17 cellular contexts compared by ENCODE assay signal in genomic region chr4:73172166-73172565, GRCh38.
DNase-seq lines count a peak whose midpoint lies in the region; ATAC-seq and TF ChIP-seq lines count a peak whose summit lies in the region.
"Had no signal": no experiment of that assay in that cellular context is flagged by ENCODE, and none has a peak within 500 bp of the region (broad histone marks: within the 10 kb centered on the region; RNA-seq: fewer than 3 reads in every experiment).

No MANE protein-coding gene starts in this region.

- peaks cover 43% of the 10 kb centered on the region for H3K4me1 Mint-ChIP-seq in activated T-cell treated with anti-CD3 and anti-CD28 coated beads, Interleukin-2, amount 50 U/mL, for 24 hours (ENCODE audit: low read depth)
- peaks cover 17% of the 10 kb centered on the region for H3K4me1 Mint-ChIP-seq in GM23338

- H3K9me2 ChIP-seq in GM23338 (ENCODE audit: insufficient read depth) = no peaks in the 10 kb centered on the region

- H3K4me3 ChIP-seq in GM23338 = no peak overlapping the region
- H3K4me3 ChIP-seq in cardiac fibroblast (replicated peaks in 1 of 2; ENCODE audit: low read depth in 2 of 2, low read length in 2 of 2) = no peak overlapping the region
- no peak overlapping the region for H3K4me3 ChIP-seq in fibroblast of villous mesenchyme (ENCODE audit: low read depth, low read length)
- H3K4me3 ChIP-seq: GM23248 had no signal

- H3K27me3 ChIP-seq in GM23338 (ENCODE audit: insufficient read depth) = no peaks in the 10 kb centered on the region

- H3K4me3 Mint-ChIP-seq in activated T-cell treated with anti-CD3 and anti-CD28 coated beads, Interleukin-2, amount 50 U/mL, for 24 hours = no peak overlapping the region
- H3K4me3 Mint-ChIP-seq in GM23338 = no peak overlapping the region

- no peaks in the 10 kb centered on the region for H3K4me1 ChIP-seq in GM23338 (ENCODE audit: insufficient read depth)

- no peak for DNase-seq in activated T-cell treated with anti-CD3 and anti-CD28 coated beads, Interleukin-2, amount 50 U/mL, for 24 hours
- DNase-seq in activated T-cell treated with anti-CD3 and anti-CD28 coated beads, Interleukin-2, amount 50 U/mL, for 48 hours = no peak
- DNase-seq in GM23338 (ENCODE audit: low spot score) (no peak), cardiac fibroblast (ENCODE audit: low read depth in 2 of 2) (peak; percentile 20 to 58), fibroblast of villous mesenchyme (ENCODE audit: low read depth) (peak; percentile 54), middle frontal gyrus (ENCODE audit: extremely low spot score, low spot score) (no peak), EL (no peak)
- DNase-seq: DMS79, GDM1, GM23248, MV-4-11, NCI-H1436, NCI-H2029 treated with DMSO at 0.1 percent for 48 hours, NCI-H510A treated with DMSO at 0.1 percent for 48 hours, SIG-M5 had no signal

- H3K36me3 Mint-ChIP-seq in activated T-cell treated with anti-CD3 and anti-CD28 coated beads, Interleukin-2, amount 50 U/mL, for 24 hours (ENCODE audit: low read depth) = peaks cover 100% of the 10 kb centered on the region
- peaks cover 78% of the 10 kb centered on the region for H3K36me3 Mint-ChIP-seq in GM23338 (ENCODE audit: low read depth)

- peak overlapping the region; percentile 10 for H3K27ac Mint-ChIP-seq in activated T-cell treated with anti-CD3 and anti-CD28 coated beads, Interleukin-2, amount 50 U/mL, for 24 hours
- peak overlapping the region; percentile 28; the same call in 1 of the 2 replicates for H3K27ac Mint-ChIP-seq in GM23338

- H3K9me3 Mint-ChIP-seq in activated T-cell treated with anti-CD3 and anti-CD28 coated beads, Interleukin-2, amount 50 U/mL, for 24 hours = peaks cover 34% of the 10 kb centered on the region
- H3K9me3 Mint-ChIP-seq in GM23338 = no peaks in the 10 kb centered on the region

- H2AFZ ChIP-seq in GM23338 = no peak overlapping the region
- H2AFZ ChIP-seq: GM23248 had no signal

- TF ChIP-seq CTCF in GM23338 (conservative IDR thresholded peaks at IDR 0.05; ENCODE audit: low read depth in 2 of 2) (no peak), cardiac fibroblast (IDR thresholded peaks at IDR 0.05; ENCODE audit: low read depth, low read length) (no peak), fibroblast of villous mesenchyme (IDR thresholded peaks at IDR 0.05; ENCODE audit: insufficient read depth, low read depth, low read length) (no peak)

- H4K20me1 ChIP-seq in GM23338 (replicated peaks; ENCODE audit: insufficient read depth) = peaks cover 21% of the 10 kb centered on the region; the same call in 1 of the 2 replicates

- H3K79me2 ChIP-seq in GM23338 (replicated peaks; ENCODE audit: insufficient read depth) = peaks cover 86% of the 10 kb centered on the region

- H3F3A ChIP-seq in GM23338 (replicated peaks; ENCODE audit: low read depth) = no peaks in the 10 kb centered on the region

- no peak overlapping the region for H3K4me2 ChIP-seq in GM23338

- no peaks in the 10 kb centered on the region for H3K27me3 Mint-ChIP-seq in activated T-cell treated with anti-CD3 and anti-CD28 coated beads, Interleukin-2, amount 50 U/mL, for 24 hours
- H3K27me3 Mint-ChIP-seq in GM23338 (ENCODE audit: insufficient read depth, low read depth, poor library complexity) = peaks cover 6% of the 10 kb centered on the region

- H3K36me3 ChIP-seq in GM23338 (ENCODE audit: insufficient read depth) = no peaks in the 10 kb centered on the region; the same call in 1 of the 2 replicates

- no peak overlapping the region for H3K27ac ChIP-seq in GM23338 (ENCODE audit: low read depth)
- H3K27ac ChIP-seq: C4-2B, GM23248 had no signal

- ATAC-seq in GM23338 (no peak), GM21528 (IDR thresholded peaks at IDR 0.05; ENCODE audit: low FRiP score, unreplicated experiment) (no peak)

TF ChIP-seq in GM23338, 12 proteins besides CTCF, POLR2A, EP300 and RAD21:
- TF ChIP-seq EZH2phosphoT487 (IDR thresholded peaks at IDR 0.05; ENCODE audit: unreplicated experiment) = no peak
- TF ChIP-seq ZNF462 (CRISPR knock-in tag; IDR thresholded peaks at IDR 0.05) = no peak
- TF ChIP-seq ZNF331 (CRISPR knock-in tag; IDR thresholded peaks at IDR 0.05; ENCODE audit: low read depth) = no peak
- TF ChIP-seq NANOG (IDR thresholded peaks at IDR 0.05; ENCODE audit: borderline replicate concordance) = no peak
- TF ChIP-seq POLR2AphosphoS5 (IDR thresholded peaks at IDR 0.05; ENCODE audit: low read depth) = no peak

Comparison
In these comparisons a context has a peak if more than half of its experiments do, and no peak if none do; other contexts are left out.
1. DNase-seq: peak in cardiac fibroblast (2 of 2) and fibroblast of villous mesenchyme (single experiment); none in activated T-cell treated with anti-CD3 and anti-CD28 coated beads, Interleukin-2, amount 50 U/mL, for 24 hours (single experiment), activated T-cell treated with anti-CD3 and anti-CD28 coated beads, Interleukin-2, amount 50 U/mL, for 48 hours (0 of 2), GM23338 (single experiment), middle frontal gyrus (single experiment) and EL (single experiment).